In genomic region chr2:216694201-216694825, GRCh38 we compare ENCODE assay signal across 8 cellular contexts. TPM values are rescaled to one million over a fixed set of nuclear protein-coding genes. Genes with fewer than 3 reads are reported as not detected.
DNase-seq lines count a peak whose midpoint lies in the region; ATAC-seq and TF ChIP-seq lines count a peak whose summit lies in the region.

No MANE protein-coding gene starts in this region.

- H3K4me1 ChIP-seq in HUES6 (ENCODE audit: control insufficient read depth, insufficient read depth, low read length) = peaks cover 23% of the 10 kb centered on the region
- H3K4me1 ChIP-seq in ectodermal cell (ENCODE audit: control insufficient read depth, insufficient read depth, low read length) = peaks cover 36% of the 10 kb centered on the region
- peaks cover 3 to 12% of the 10 kb centered on the region in 2 donors for H3K4me1 ChIP-seq in lung (ENCODE audit: control insufficient read depth in 2 of 2, insufficient read depth in 2 of 2, low read length in 2 of 2)

- peak overlapping the region; percentile 70 for H3K4me3 ChIP-seq in AG04449 (ENCODE audit: low read depth, low read length)
- peak overlapping the region; percentile 70 for H3K4me3 ChIP-seq in HUES6 (ENCODE audit: low read depth, low read length)
- H3K4me3 ChIP-seq in ectodermal cell (ENCODE audit: insufficient read depth, low read depth, low read length) = peak overlapping the region; percentile 94
- peak overlapping the region; percentile 27 for H3K4me3 ChIP-seq in lung

- H3K4me3 Mint-ChIP-seq in stimulated activated naive CD8-positive, alpha-beta T cell treated with anti-CD3 and anti-CD28 coated beads, Interleukin-15, amount 100 ng/mL, for 72 hours = peak overlapping the region; percentile 82 to 88

- no peaks in the 10 kb centered on the region for H3K36me3 ChIP-seq in HUES6 (ENCODE audit: control insufficient read depth, insufficient read depth, low read length)
- no peaks in the 10 kb centered on the region for H3K36me3 ChIP-seq in ectodermal cell (ENCODE audit: control insufficient read depth, insufficient read depth, low read length)
- H3K36me3 ChIP-seq in lung (ENCODE audit: control insufficient read depth in 2 of 2, insufficient read depth in 2 of 2, low read length in 2 of 2) = no peaks in the 10 kb centered on the region

- H3K4me1 Mint-ChIP-seq in stimulated activated naive CD8-positive, alpha-beta T cell treated with anti-CD3 and anti-CD28 coated beads, Interleukin-15, amount 100 ng/mL, for 72 hours = peaks cover 40% of the 10 kb centered on the region

- H3K27me3 Mint-ChIP-seq in stimulated activated naive CD8-positive, alpha-beta T cell treated with anti-CD3 and anti-CD28 coated beads, Interleukin-15, amount 100 ng/mL, for 72 hours = peaks cover 34% of the 10 kb centered on the region

- CTCF ChIA-PET in AG04449 (lab: Yijun Ruan, JAX) = interaction anchor here (0.7 to 11.0 kb wide), 13 partner anchors 9 to 1019 kb away, joined by 3 to 122 read pairs (median 4); no protein-coding TSS in a partner anchor

- POLR2A ChIA-PET in AG04449 (lab: Yijun Ruan, JAX) = interaction anchor here (0.6 to 1.3 kb wide), 6 partner anchors 144 to 650 kb away, joined by 3 to 7 read pairs (median 3); no protein-coding TSS in a partner anchor

- H3K27ac Mint-ChIP-seq in stimulated activated naive CD8-positive, alpha-beta T cell treated with anti-CD3 and anti-CD28 coated beads, Interleukin-15, amount 100 ng/mL, for 72 hours = no peak overlapping the region

- 0% methylated on average over 56 of the region's 56 CpGs for WGBS in ectodermal cell, 2 experiments
- WGBS in lung, 2 donors = 2% methylated on average over 51 to 56 of the region's 56 CpGs

- peak overlapping the region; percentile 9 for H3K9ac ChIP-seq in HUES6 (ENCODE audit: low read length)

- TF ChIP-seq CTCF in AG04449 (IDR thresholded peaks at IDR 0.05; ENCODE audit: insufficient read depth, low read length, missing control alignments) = peak; percentile 8
- TF ChIP-seq CTCF in lung (IDR thresholded peaks at IDR 0.05; ENCODE audit: control extremely low read depth, extremely low read depth) = no peak

- ATAC-seq in lung (ENCODE audit: insufficient read depth, low FRiP score) = peak; percentile 8
- ATAC-seq in stimulated activated naive CD8-positive, alpha-beta T cell treated with anti-CD3 and anti-CD28 coated beads, Interleukin-15, amount 100 ng/mL, for 72 hours = peak; percentile 41
- ATAC-seq in HG03354 (IDR thresholded peaks at IDR 0.05; ENCODE audit: poor library complexity, severe bottlenecking, unreplicated experiment) = no peak

- H3K27me3 ChIP-seq in HUES6 (ENCODE audit: control insufficient read depth, insufficient read depth, low read length) (peaks cover 71% of the 10 kb centered on the region), ectodermal cell (ENCODE audit: control insufficient read depth, insufficient read depth, low read length, poor library complexity, severe bottlenecking) (no peaks in the 10 kb centered on the region), lung (ENCODE audit: control insufficient read depth, insufficient read depth) (no peaks in the 10 kb centered on the region)

- DNase-seq in AG04449 (ENCODE audit: low read depth, low spot score) (no peak), UCSD-AML1 (lab: John Stamatoyannopoulos, UW; ENCODE audit: unreplicated experiment) (peak; percentile 31), lung (ENCODE audit: low spot score) (no peak), SKM-1 (lab: John Stamatoyannopoulos, UW; ENCODE audit: unreplicated experiment) (no peak)
- DNase-seq in stimulated activated naive CD8-positive, alpha-beta T cell treated with anti-CD3 and anti-CD28 coated beads, Interleukin-15, amount 100 ng/mL, for 72 hours = peak; percentile 50 to 55

- no peaks in the 10 kb centered on the region for H3K9me3 Mint-ChIP-seq in stimulated activated naive CD8-positive, alpha-beta T cell treated with anti-CD3 and anti-CD28 coated beads, Interleukin-15, amount 100 ng/mL, for 72 hours

- H3K9me3 ChIP-seq in HUES6 (ENCODE audit: control insufficient read depth, insufficient read depth, low read depth, low read length) = no peaks in the 10 kb centered on the region
- H3K9me3 ChIP-seq in ectodermal cell (ENCODE audit: control insufficient read depth, low read length) = no peaks in the 10 kb centered on the region
- no peaks in the 10 kb centered on the region for H3K9me3 ChIP-seq in lung (ENCODE audit: control insufficient read depth in 2 of 2, insufficient read depth in 1 of 2, low read length in 1 of 2)

- H3K27ac ChIP-seq in HUES6 (ENCODE audit: low read depth, low read length) = no peak overlapping the region
- H3K27ac ChIP-seq in ectodermal cell (ENCODE audit: insufficient read depth, low read depth, low read length, poor library complexity, severe bottlenecking) = peak overlapping the region; percentile 50
- H3K27ac ChIP-seq in lung (ENCODE audit: low read depth in 1 of 2, low read length in 1 of 2) = peak overlapping the region; percentile 49 to 86

RNA-seq across cellular contexts. Expression of gene IGFBP5, which starts 1.0 kb away (rescaled TPM):
- polyA plus RNA-seq in ectodermal cell (2013, experiment 1 of 4) = 351 TPM
- polyA plus RNA-seq in ectodermal cell (2013, experiment 2 of 4) = 469 TPM
- polyA plus RNA-seq in ectodermal cell (2013, experiment 3 of 4) = 223 TPM
- polyA plus RNA-seq in ectodermal cell (2013, experiment 4 of 4) = 273 TPM
- total RNA-seq in lung = 100 to 1,000 TPM; 139 to 196 TPM
- 10 to 100 TPM; 22.2 to 34.4 TPM for polyA plus RNA-seq in lung

Comparison
In these comparisons a context has a peak if more than half of its experiments do, and no peak if none do; other contexts are left out.
1. DNase-seq: peak in UCSD-AML1 (single experiment) and stimulated activated naive CD8-positive, alpha-beta T cell treated with anti-CD3 and anti-CD28 coated beads, Interleukin-15, amount 100 ng/mL, for 72 hours (2 of 2); none in AG04449 (single experiment), lung (single experiment) and SKM-1 (single experiment).
2. H3K4me3 ChIP-seq: peak in every context shown above with its lines; median percentile 94 in ectodermal cell; 70 in AG04449; 70 in HUES6; 27 in lung.